In the genomic region with DNA sequence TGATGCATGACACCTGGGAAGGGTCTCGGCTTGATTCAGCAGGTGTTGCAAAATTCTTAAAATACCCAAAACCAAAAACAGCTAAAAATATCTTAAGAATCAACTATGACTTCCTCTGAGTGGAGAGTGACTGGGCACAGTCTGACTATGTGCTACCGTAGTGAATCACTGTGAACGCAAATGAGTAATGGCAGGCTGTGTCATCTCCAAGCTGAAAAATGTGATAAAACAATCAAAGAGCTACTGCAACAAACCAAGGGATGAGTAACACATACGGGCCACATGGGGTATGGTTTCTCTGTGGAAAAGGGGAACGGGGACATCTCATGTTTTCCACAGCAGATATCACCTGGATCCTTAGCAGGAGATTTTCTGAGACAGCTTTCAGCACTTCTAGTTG, we compare ENCODE assay signal across 9 cellular contexts.
DNase-seq lines count a peak whose midpoint lies in the region; ATAC-seq lines count a peak whose summit lies in the region.
"Had no signal": no experiment of that assay in that cellular context is flagged by ENCODE, and none has a peak within 500 bp of the region (broad histone marks: within the 10 kb centered on the region; RNA-seq: fewer than 3 reads in every experiment).

No MANE protein-coding gene starts in this region.

- in situ Hi-C loops in Caki2 (cut with HindIII; ENCODE audit: low pct_unique_long_range_greater_than_20kb, low sequenced_read_pairs), result no loop called here

- intact Hi-C loops in Right ventricle myocardium inferior (cut with DNase I), result no loop called here

- ATAC-seq in GM19395 (IDR thresholded peaks at IDR 0.05; ENCODE audit: unreplicated experiment) (peak; percentile 66), HG03469 (IDR thresholded peaks at IDR 0.05; ENCODE audit: unreplicated experiment) (peak; percentile 56), Right ventricle myocardium inferior (no peak), GM21367 (IDR thresholded peaks at IDR 0.05; ENCODE audit: unreplicated experiment) (no peak)

- DNase-seq in Caki2 (ENCODE audit: low read depth) (peak; percentile 56), dermis blood vessel endothelial cell (peak; percentile 3), NCI-H2029 treated with DMSO at 0.1 percent for 48 hours (lab: John Stamatoyannopoulos, UW) (no peak), Right ventricle myocardium inferior (ENCODE audit: missing footprints) (no peak), T-helper 9 cell (no peak)
- DNase-seq: SJCRH30 had no signal

Comparison
In these comparisons a context has a peak if more than half of its experiments do, and no peak if none do; other contexts are left out.
1. DNase-seq: peak in Caki2 (single experiment) and dermis blood vessel endothelial cell (single experiment); none in NCI-H2029 treated with DMSO at 0.1 percent for 48 hours (single experiment), Right ventricle myocardium inferior (single experiment) and T-helper 9 cell (single experiment).
2. ATAC-seq: peak in GM19395 (single experiment) and HG03469 (single experiment); none in Right ventricle myocardium inferior (single experiment) and GM21367 (single experiment).